ENCODE assay signal across 9 cellular contexts in genomic region chr10:73998623-73999622, GRCh38. TPM values are rescaled to one million over a fixed set of nuclear protein-coding genes. Genes with fewer than 3 reads are reported as not detected.
DNase-seq lines count a peak whose midpoint lies in the region; ATAC-seq, FAIRE-seq and TF ChIP-seq lines count a peak whose summit lies in the region.
"Had no signal": no experiment of that assay in that cellular context is flagged by ENCODE, and none has a peak within 500 bp of the region (broad histone marks: within the 10 kb centered on the region; RNA-seq: fewer than 3 reads in every experiment).

No MANE protein-coding gene starts in this region.

- no peak for TF ChIP-seq EP300 in stomach (IDR thresholded peaks at IDR 0.05)

- peak overlapping the region; percentile 100 for H3K9ac ChIP-seq in HUES6 (ENCODE audit: low read length)

- H3K4me3 ChIP-seq in HUES6 (ENCODE audit: low read depth, low read length) (peak overlapping the region; percentile 100), lower leg skin (ENCODE audit: low read depth, poor library complexity, severe bottlenecking) (peak overlapping the region; percentile 98), stomach (peak overlapping the region; percentile 76 to 98 (median 90))

- ATAC-seq in GM18498 (IDR thresholded peaks at IDR 0.05; ENCODE audit: unreplicated experiment): no peak
- no peak for ATAC-seq in HG02798 (IDR thresholded peaks at IDR 0.05; ENCODE audit: poor library complexity, unreplicated experiment)

- H3K27ac ChIP-seq in HUES6 (ENCODE audit: low read depth, low read length): peak overlapping the region; percentile 100
- peak overlapping the region; percentile 95 to 98 (median 97) for H3K27ac ChIP-seq in stomach

- no peaks in the 10 kb centered on the region for H3K27me3 ChIP-seq in HUES6 (ENCODE audit: control insufficient read depth, insufficient read depth, low read length)
- H3K27me3 ChIP-seq in stomach: no peaks in the 10 kb centered on the region

- TF ChIP-seq POLR2A in lower leg skin (IDR thresholded peaks at IDR 0.05): no peak
- peak in 1 of 4 donors; percentile 6 for TF ChIP-seq POLR2A in stomach (IDR thresholded peaks at IDR 0.05)

- H3K9me3 ChIP-seq in HUES6 (ENCODE audit: control insufficient read depth, insufficient read depth, low read depth, low read length) (no peaks in the 10 kb centered on the region), stomach (no peaks in the 10 kb centered on the region)

- H3K36me3 ChIP-seq in HUES6 (ENCODE audit: control insufficient read depth, insufficient read depth, low read length): peaks cover 37% of the 10 kb centered on the region
- H3K36me3 ChIP-seq in stomach: no peaks in the 10 kb centered on the region

- intact Hi-C loops in lower leg skin (cut with DNase I; ENCODE audit: low total_unique reads) (no loop called here), stomach (cut with DNase I; ENCODE audit: low total_unique reads) (no loop called here)

- TF ChIP-seq CTCF in D721Med (IDR thresholded peaks at IDR 0.05; ENCODE audit: insufficient read depth, missing control alignments) (peak; percentile 13), lower leg skin (IDR thresholded peaks at IDR 0.05) (no peak), stomach (IDR thresholded peaks at IDR 0.05) (peak in 4 of 7 experiments; percentile 18 to 24 (median 22))

- DNase-seq in D721Med (ENCODE audit: insufficient read length, low spot score): no peak
- peak; percentile 45 for DNase-seq in UCSD-AML1 (lab: John Stamatoyannopoulos, UW; ENCODE audit: unreplicated experiment)
- DNase-seq in ecto neural progenitor cell (ENCODE audit: low spot score): peak; percentile 82
- peak; percentile 74 to 91 for DNase-seq in lower leg skin (ENCODE audit: low spot score in 2 of 2)
- DNase-seq in stomach: peak; percentile 60

- H3K4me1 ChIP-seq in HUES6 (ENCODE audit: control insufficient read depth, insufficient read depth, low read length): peaks cover 24% of the 10 kb centered on the region; the same call in 1 of the 2 replicates
- H3K4me1 ChIP-seq in stomach: peaks cover 17 to 62% (median 38%) of the 10 kb centered on the region in 4 donors

- 1% methylated on average over 36 of the region's 36 CpGs for WGBS in lower leg skin, 2 donors
- WGBS in stomach, 5 donors: 2 to 6% (median 4%) methylated on average over 35 to 36 of the region's 36 CpGs

- no peak for FAIRE-seq in D721Med (lab: Jason Lieb, UNC)
- FAIRE-seq: frontal cortex had no signal

RNA-seq across cellular contexts. Expression of gene VCL, which starts 1.0 kb away (rescaled TPM):
- total RNA-seq in lower leg skin: 10 to 100 TPM; 53.3 to 90.4 (median 63.1) TPM
- 100 to 1,000 TPM in 3 of 5 donors, 10 to 100 TPM in 2; 50.8 to 211 (median 107) TPM for total RNA-seq in stomach
- 10 to 100 TPM; 11.2 to 33.2 (median 13.4) TPM for polyA plus RNA-seq in stomach

Comparison
In these comparisons a context has a peak if more than half of its experiments do, and no peak if none do; other contexts are left out.
1. CTCF ChIP-seq: peak in D721Med (single experiment) and stomach (4 of 7); none in lower leg skin (0 of 3).
2. Peak in every context shown above with its lines, with median percentiles within 50 percentile points of each other: H3K4me3 ChIP-seq.